ENCODE assay signal across 8 cellular contexts in the genomic region with DNA sequence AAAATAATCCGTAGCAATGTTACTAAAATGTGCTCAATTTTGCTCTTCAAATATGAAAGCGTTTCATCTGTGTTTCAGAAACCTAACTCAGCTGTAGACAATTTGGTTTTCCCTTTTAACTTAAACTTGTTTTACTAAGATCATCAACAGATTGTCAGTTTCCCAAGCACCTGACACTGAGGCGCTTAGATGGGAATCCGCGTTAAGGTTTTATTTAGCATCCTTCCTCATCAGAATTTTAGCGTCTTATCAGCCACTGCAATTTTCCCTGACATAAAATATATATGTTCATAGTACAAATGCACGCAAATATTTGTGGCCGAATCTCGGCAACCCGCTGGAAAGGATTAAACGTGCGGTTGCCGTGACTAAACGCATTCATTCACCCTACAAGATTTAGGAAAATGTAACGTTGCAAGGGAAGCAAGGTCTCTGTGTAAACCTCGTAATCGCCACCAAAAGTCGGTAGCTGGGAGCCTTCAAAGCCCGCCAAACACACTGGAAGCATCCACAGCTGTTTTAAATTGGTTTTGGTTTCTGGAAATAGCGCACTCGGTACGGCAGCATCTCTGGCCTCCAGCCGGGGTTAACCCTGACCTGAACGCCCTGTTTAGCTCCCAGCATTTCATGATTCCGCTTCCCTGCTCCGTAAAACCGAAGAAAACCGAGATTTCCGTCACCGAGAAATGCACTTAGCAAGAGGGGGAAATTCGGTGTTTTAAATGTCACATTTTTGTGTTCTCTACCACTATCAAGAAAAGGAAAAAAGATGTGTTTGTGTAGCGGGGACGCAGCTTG. TPM values are rescaled to one million over a fixed set of nuclear protein-coding genes. Genes with fewer than 3 reads are reported as not detected.
DNase-seq lines count a peak whose midpoint lies in the region; ATAC-seq, FAIRE-seq and TF ChIP-seq lines count a peak whose summit lies in the region.

No MANE protein-coding gene starts in this region.

- H3K9me3 Mint-ChIP-seq in stimulated activated memory B cell treated with anti-CD40 and anti-IgM and Interleukin-4, amounts not matched to agents 10 μg/mL and 1 μg/mL and 100 μg/mL, for 72 hours = no peaks in the 10 kb centered on the region

- H3K36me3 ChIP-seq in bronchial epithelial cell (ENCODE audit: control insufficient read depth, insufficient read depth, low read length) = no peaks in the 10 kb centered on the region
- H3K36me3 ChIP-seq in kidney (ENCODE audit: control insufficient read depth in 1 of 2, insufficient read depth in 2 of 2, low read length in 2 of 2) = no peaks in the 10 kb centered on the region

- FAIRE-seq in bronchial epithelial cell (lab: Jason Lieb, UNC) = no peak
- FAIRE-seq in kidney (lab: Jason Lieb, UNC) = no peak

- peaks cover 38% of the 10 kb centered on the region for H3K27me3 Mint-ChIP-seq in stimulated activated memory B cell treated with anti-CD40 and anti-IgM and Interleukin-4, amounts not matched to agents 10 μg/mL and 1 μg/mL and 100 μg/mL, for 72 hours

- TF ChIP-seq CTCF in bronchial epithelial cell (IDR thresholded peaks at IDR 0.05; ENCODE audit: insufficient read depth, low read length, severe bottlenecking) (no peak), kidney (IDR thresholded peaks at IDR 0.05; ENCODE audit: borderline replicate concordance, extremely low read depth, insufficient read depth) (no peak), GM10248 (IDR thresholded peaks at IDR 0.05; ENCODE audit: control extremely low read depth, extremely low read depth, low read depth, missing control alignments) (no peak)

- POLR2A ChIA-PET in GM10248 (lab: Yijun Ruan, JAX) = interaction anchor here (1.0 kb wide), 1 partner anchor 205 kb away, joined by 3 read pairs; no protein-coding TSS in a partner anchor

- H3K27ac ChIP-seq in kidney (ENCODE audit: low read depth in 2 of 2, low read length in 2 of 2) = no peak overlapping the region

- peak overlapping the region; percentile 93 for H3K4me3 Mint-ChIP-seq in stimulated activated memory B cell treated with anti-CD40 and anti-IgM and Interleukin-4, amounts not matched to agents 10 μg/mL and 1 μg/mL and 100 μg/mL, for 72 hours

- CTCF ChIA-PET in GM10248 (lab: Yijun Ruan, JAX) = interaction anchor here (0.7 to 3.7 kb wide), 10 partner anchors 7 to 856 kb away, joined by 3 to 19 read pairs (median 7); no protein-coding TSS in a partner anchor

- H3K36me3 Mint-ChIP-seq in stimulated activated memory B cell treated with anti-CD40 and anti-IgM and Interleukin-4, amounts not matched to agents 10 μg/mL and 1 μg/mL and 100 μg/mL, for 72 hours = no peaks in the 10 kb centered on the region

- H3K9ac ChIP-seq in kidney (ENCODE audit: low read length in 2 of 2) = peak overlapping the region; percentile 55 to 77

- H3K27ac Mint-ChIP-seq in stimulated activated memory B cell treated with anti-CD40 and anti-IgM and Interleukin-4, amounts not matched to agents 10 μg/mL and 1 μg/mL and 100 μg/mL, for 72 hours = peak overlapping the region; percentile 74

- DNase-seq in NCI-H524 (lab: John Stamatoyannopoulos, UW) (peak; percentile 58 to 66), NCI-H524 treated with DMSO at 0.1 percent for 48 hours (lab: John Stamatoyannopoulos, UW) (no peak), NCI-H748 treated with DMSO at 0.1 percent for 48 hours (lab: John Stamatoyannopoulos, UW) (peak; percentile 70), bronchial epithelial cell (ENCODE audit: low read depth) (no peak), kidney (peak; percentile 40), GM10248 (ENCODE audit: extremely low spot score) (no peak)

- H3K9me3 ChIP-seq in kidney (ENCODE audit: control insufficient read depth in 1 of 2, low read length in 2 of 2) = no peaks in the 10 kb centered on the region

- intact Hi-C loops in kidney (cut with DNase I) = no loop called here

- no peaks in the 10 kb centered on the region for H3K27me3 ChIP-seq in bronchial epithelial cell (ENCODE audit: control insufficient read depth, insufficient read depth, low read length)

- H3K4me3 ChIP-seq in bronchial epithelial cell (ENCODE audit: low read depth, low read length) (peak overlapping the region; percentile 64), kidney (ENCODE audit: low read length in 2 of 2) (peak overlapping the region; percentile 72 to 89)

- peaks cover 0 to 3% of the 10 kb centered on the region in 2 donors for H3K4me1 ChIP-seq in kidney (ENCODE audit: control insufficient read depth in 1 of 2, insufficient read depth in 1 of 2, low read depth in 1 of 2, low read length in 2 of 2)

- peaks cover 10% of the 10 kb centered on the region for H3K4me1 Mint-ChIP-seq in stimulated activated memory B cell treated with anti-CD40 and anti-IgM and Interleukin-4, amounts not matched to agents 10 μg/mL and 1 μg/mL and 100 μg/mL, for 72 hours

- no peak for ATAC-seq in stimulated activated memory B cell treated with anti-CD40 and anti-IgM and Interleukin-4, amounts not matched to agents 10 μg/mL and 1 μg/mL and 100 μg/mL, for 72 hours
- no peak for ATAC-seq in GM18520 (IDR thresholded peaks at IDR 0.05; ENCODE audit: unreplicated experiment)

RNA-seq across cellular contexts. Expression of a gene that starts 1.0 kb away (rescaled TPM):
- total RNA-seq in bronchial epithelial cell (20.0 and 23.0 TPM in 2 replicates), kidney (59.6 TPM)
- polyA plus RNA-seq in kidney (ENCODE audit: insufficient read depth, low read depth, low replicate concordance) = 56.5 TPM

Comparison
In these comparisons a context has a peak if more than half of its experiments do, and no peak if none do; other contexts are left out.
1. DNase-seq: peak in NCI-H524 (2 of 2), NCI-H748 treated with DMSO at 0.1 percent for 48 hours (single experiment) and kidney (single experiment); none in NCI-H524 treated with DMSO at 0.1 percent for 48 hours (single experiment), bronchial epithelial cell (single experiment) and GM10248 (single experiment).